In genomic region chr2:229060147-229060546, GRCh38 we compare ENCODE assay signal across 7 cellular contexts.
"Had no signal": no experiment of that assay in that cellular context is flagged by ENCODE, and none has a peak within 500 bp of the region (broad histone marks: within the 10 kb centered on the region; RNA-seq: fewer than 3 reads in every experiment).

No MANE protein-coding gene starts in this region.

- H3K4me3 ChIP-seq: K562 had no signal

- H3K27ac ChIP-seq: HL-60, KMS-11 had no signal

- H3K9ac ChIP-seq: KMS-11 had no signal

- FAIRE-seq: HTR-8/SVneo, K562 had no signal

- ATAC-seq: K562 had no signal

- DNase-seq: IMR-90, KBM-7, KG1 had no signal

- H3K4me2 ChIP-seq: KMS-11 had no signal
